In the genomic region with DNA sequence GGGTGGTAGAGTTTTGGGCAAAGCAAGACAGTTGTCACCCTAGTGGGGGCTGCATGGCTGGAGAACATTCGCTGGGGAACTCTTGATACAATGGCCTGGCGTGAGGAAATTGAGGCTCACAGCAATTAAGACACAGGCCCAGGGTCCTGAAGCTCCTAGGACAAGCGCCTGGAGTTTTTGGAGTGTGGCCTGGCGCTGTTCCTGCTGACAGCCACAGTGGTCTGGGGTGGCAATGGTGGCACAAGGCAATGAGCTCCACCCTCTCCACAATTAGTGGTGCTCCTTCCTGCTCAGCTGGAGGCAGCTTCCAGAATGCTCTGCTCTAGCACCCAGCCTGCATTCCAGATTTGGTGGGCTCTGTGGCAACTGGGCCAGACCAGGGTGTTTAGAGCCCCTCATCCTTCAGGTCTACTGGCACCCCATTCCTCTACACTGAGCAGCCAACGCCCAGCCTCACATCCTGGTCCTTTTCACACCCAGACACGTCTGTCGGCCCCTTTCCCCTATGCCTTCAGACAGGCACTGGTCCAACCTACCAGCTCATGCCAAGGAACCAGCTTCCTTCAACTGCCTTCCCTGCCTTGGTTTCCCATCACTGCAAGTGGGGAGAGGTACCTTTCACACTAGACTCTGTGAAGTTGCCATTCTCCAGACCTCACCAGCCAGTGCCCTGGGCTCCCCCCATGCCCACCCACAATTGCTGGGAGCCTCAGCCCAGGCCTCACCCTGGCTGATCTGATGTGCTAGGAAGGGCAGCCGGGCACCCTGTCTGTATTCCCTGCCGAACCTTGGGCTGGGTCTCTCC, we compare ENCODE assay signal across 1 cellular context.
TF ChIP-seq lines count a peak whose summit lies in the region.

No MANE protein-coding gene starts in this region.

TF ChIP-seq in H1, 55 proteins besides CTCF, POLR2A, EP300 and RAD21:
- no peak for TF ChIP-seq MAX (IDR thresholded peaks at IDR 0.05)
- TF ChIP-seq POU5F1 (IDR thresholded peaks at IDR 0.05; ENCODE audit: low read depth, low read length): no peak
- no peak for TF ChIP-seq YY1 (IDR thresholded peaks at IDR 0.05; ENCODE audit: low read depth, low read length)
- TF ChIP-seq E2F6 (IDR thresholded peaks at IDR 0.05): no peak
